Comparison of ENCODE assay signal across 8 cellular contexts in the genomic region with DNA sequence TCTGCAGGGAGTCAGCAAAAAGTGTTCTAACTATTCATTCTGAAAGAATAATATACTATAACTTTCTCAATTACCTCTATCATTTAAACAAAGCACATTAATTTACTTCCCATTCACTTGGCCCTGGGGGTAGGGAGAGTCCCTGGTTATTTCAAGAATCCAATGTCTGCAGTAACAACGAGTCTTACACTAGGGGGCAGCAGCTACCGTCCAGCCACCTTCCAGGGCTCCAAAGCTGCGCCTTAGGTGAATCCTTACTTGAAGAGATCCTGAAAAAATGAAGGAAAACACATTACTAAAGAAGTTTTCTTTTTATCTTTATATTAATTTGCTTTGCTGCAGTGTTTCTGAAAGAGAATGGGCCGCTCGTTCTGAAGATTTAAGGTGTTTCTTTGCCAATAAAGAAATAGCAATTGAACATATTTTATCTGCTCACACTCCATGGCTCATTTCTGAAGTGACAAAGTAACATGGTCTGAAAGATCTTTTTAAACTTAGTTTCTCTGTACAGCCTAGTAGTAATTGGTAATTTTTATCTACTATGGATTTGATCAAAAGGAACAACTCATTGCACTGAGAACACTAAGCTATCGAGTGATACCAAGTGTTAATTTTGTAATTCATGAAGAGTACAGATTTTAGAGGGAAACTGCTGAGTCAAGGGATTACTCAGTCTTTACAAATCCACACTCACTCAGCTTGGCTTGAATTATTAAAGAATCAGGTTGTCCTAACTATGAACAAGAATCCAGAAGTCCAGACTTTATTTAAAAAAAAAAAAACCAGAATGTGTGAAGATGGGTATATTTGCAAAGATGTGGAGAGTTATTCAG. TPM values are rescaled to one million over a fixed set of nuclear protein-coding genes. Genes with fewer than 3 reads are reported as not detected.
DNase-seq lines count a peak whose midpoint lies in the region; ATAC-seq and TF ChIP-seq lines count a peak whose summit lies in the region.

No MANE protein-coding gene starts in this region.

- DNase-seq in ELF-1 (ENCODE audit: low read depth, low spot score) (peak; percentile 57), HFFc6 (peak; percentile 73), NCI-H1694 treated with DMSO at 0.1 percent for 48 hours (lab: John Stamatoyannopoulos, UW) (peak; percentile 44), T-helper 22 cell (ENCODE audit: low read depth) (peak; percentile 15), astrocyte of the cerebellum (ENCODE audit: low read depth) (peak; percentile 64), hepatocyte (ENCODE audit: low spot score) (peak; percentile 84), smooth muscle cell of the brain vasculature (ENCODE audit: low read depth, low spot score) (peak; percentile 55)

- ATAC-seq in GM18873 (IDR thresholded peaks at IDR 0.05; ENCODE audit: low FRiP score, unreplicated experiment) = no peak

- H3K27me3 ChIP-seq in hepatocyte = no peaks in the 10 kb centered on the region

- peaks cover 2% of the 10 kb centered on the region; the same call in 1 of the 2 replicates for H3K27me3 Mint-ChIP-seq in HFFc6 (ENCODE audit: insufficient read depth)

- no peaks in the 10 kb centered on the region for H3K36me3 ChIP-seq in hepatocyte (replicated peaks; ENCODE audit: insufficient read depth, low read depth)

- peaks cover 21% of the 10 kb centered on the region for H3K4me1 Mint-ChIP-seq in HFFc6 (ENCODE audit: low read depth)

- H3K4me3 Mint-ChIP-seq in HFFc6 = peak overlapping the region; percentile 38

- TF ChIP-seq CTCF in HFFc6 (IDR thresholded peaks at IDR 0.05) (peak; percentile 97), astrocyte of the cerebellum (IDR thresholded peaks at IDR 0.05; ENCODE audit: low read depth, low read length, missing control alignments) (peak; percentile 96), hepatocyte (IDR thresholded peaks at IDR 0.05; ENCODE audit: poor library complexity) (peak; percentile 98)

- H3K9me3 Mint-ChIP-seq in HFFc6 = no peaks in the 10 kb centered on the region

- no peaks in the 10 kb centered on the region for H3K4me1 ChIP-seq in hepatocyte (ENCODE audit: insufficient read depth)

- WGBS in hepatocyte (ENCODE audit: low lambda C conversion rate, missing lambda C conversion rate) = 19% methylated on average over 6 of the region's 6 CpGs

- H3K27ac ChIP-seq in hepatocyte = no peak overlapping the region

- no peaks in the 10 kb centered on the region for H4K20me1 ChIP-seq in hepatocyte (ENCODE audit: insufficient read depth, poor library complexity, severe bottlenecking)

- in situ Hi-C loops in astrocyte of the cerebellum (cut with HindIII; ENCODE audit: low sequenced_read_pairs) = loop anchor here (10.0 kb wide), 1 partner anchor 662 kb away; no protein-coding TSS in a partner anchor

- H3K4me2 ChIP-seq in hepatocyte = no peak overlapping the region

- no peaks in the 10 kb centered on the region for H3K9me3 ChIP-seq in hepatocyte (ENCODE audit: low read depth)

- H3K36me3 Mint-ChIP-seq in HFFc6 (ENCODE audit: low read depth) = no peaks in the 10 kb centered on the region

- no peak overlapping the region for H2AFZ ChIP-seq in hepatocyte

- peak overlapping the region; percentile 64 for H3K27ac Mint-ChIP-seq in HFFc6

- H3K79me2 ChIP-seq in hepatocyte = no peaks in the 10 kb centered on the region

- no peaks in the 10 kb centered on the region for H3K9me2 ChIP-seq in hepatocyte (replicated peaks; ENCODE audit: insufficient read depth)

- no peak overlapping the region for H3K4me3 ChIP-seq in astrocyte of the cerebellum (ENCODE audit: low read depth, low read length)
- H3K4me3 ChIP-seq in hepatocyte = no peak overlapping the region

RNA-seq across cellular contexts. Expression of a gene that starts 27.6 kb away (rescaled TPM):
- 10 to 100 TPM; 12.3 to 17.6 (median 13.8) TPM for total RNA-seq in HFFc6 (2021; fragmentation: NEBNext Ultra II Directional; extraction: Animal tissue kit (Norgen Biotek cat#: 25700))
- 1.6 and 2.4 TPM in 2 replicates for total RNA-seq in hepatocyte
- 3.6 and 4.9 TPM in 2 replicates for polyA plus RNA-seq in hepatocyte

Comparison
In these comparisons a context has a peak if more than half of its experiments do, and no peak if none do; other contexts are left out.
1. DNase-seq: peak in every context shown above with its lines; median percentile 84 in hepatocyte; 73 in HFFc6; 64 in astrocyte of the cerebellum; 57 in ELF-1; 55 in smooth muscle cell of the brain vasculature; 44 in NCI-H1694 treated with DMSO at 0.1 percent for 48 hours; 15 in T-helper 22 cell.